In the genomic region with DNA sequence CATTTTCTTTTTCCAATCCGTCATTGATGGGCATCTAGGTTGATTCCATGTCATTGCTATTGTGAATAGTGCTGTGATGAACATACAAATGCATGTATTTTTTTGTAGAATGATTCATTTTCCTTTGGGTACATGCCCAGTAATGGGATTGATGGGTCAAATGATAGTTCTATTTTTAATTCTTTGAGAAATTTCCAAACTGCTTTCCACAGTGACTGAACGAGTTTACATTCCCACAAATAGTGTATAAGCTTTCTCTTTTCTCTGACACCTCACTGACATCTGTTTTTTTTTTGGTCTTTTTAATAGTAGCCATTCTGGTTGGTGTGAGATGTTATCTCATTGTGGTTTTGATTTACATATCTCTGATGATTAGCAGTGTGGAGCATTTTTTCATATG, we compare ENCODE assay signal across 15 cellular contexts.
A peak's percentile ranks its signal among the peaks of the same experiment; 100 is the strongest.
DNase-seq lines count a peak whose midpoint lies in the region; ATAC-seq and TF ChIP-seq lines count a peak whose summit lies in the region.
"Had no signal": no experiment of that assay in that cellular context is flagged by ENCODE, and none has a peak within 500 bp of the region (broad histone marks: within the 10 kb centered on the region; RNA-seq: fewer than 3 reads in every experiment).

No MANE protein-coding gene starts in this region.

- H3K9ac ChIP-seq in mesenchymal stem cell (ENCODE audit: low read length): no peak overlapping the region

- TF ChIP-seq CTCF in endothelial cell (IDR thresholded peaks at IDR 0.05; ENCODE audit: unreplicated experiment): no peak

- H3K36me3 Mint-ChIP-seq in endothelial cell (ENCODE audit: low read depth, unreplicated experiment): no peaks in the 10 kb centered on the region

- H3K36me3 ChIP-seq in ACC112 (ENCODE audit: insufficient read depth, low read length): no peaks in the 10 kb centered on the region
- no peaks in the 10 kb centered on the region for H3K36me3 ChIP-seq in mesenchymal stem cell (ENCODE audit: control insufficient read depth in 1 of 2, insufficient read depth in 2 of 2, low read depth in 1 of 2, low read length in 2 of 2)

- peaks cover 12% of the 10 kb centered on the region for H3K4me1 Mint-ChIP-seq in endothelial cell (ENCODE audit: unreplicated experiment)

- H3K27me3 ChIP-seq in ACC112 (ENCODE audit: insufficient read depth, low read length) (no peaks in the 10 kb centered on the region), mesenchymal stem cell (ENCODE audit: control insufficient read depth in 1 of 2, insufficient read depth in 1 of 2, low read length in 2 of 2) (no peaks in the 10 kb centered on the region)

- H3K9me3 Mint-ChIP-seq in endothelial cell (ENCODE audit: unreplicated experiment): no peaks in the 10 kb centered on the region
- H3K9me3 Mint-ChIP-seq: GM23338 had no signal

- no peaks in the 10 kb centered on the region for H3K79me1 ChIP-seq in mesenchymal stem cell (replicated peaks; ENCODE audit: low read length, poor library complexity, severe bottlenecking)

- H3K23ac ChIP-seq in mesenchymal stem cell (ENCODE audit: low read length in 2 of 2): no peak overlapping the region

- H3K9me3 ChIP-seq in mesenchymal stem cell (ENCODE audit: control insufficient read depth, low read length): no peaks in the 10 kb centered on the region

- H3K4me3 Mint-ChIP-seq in endothelial cell (ENCODE audit: unreplicated experiment): no peak overlapping the region
- H3K4me3 Mint-ChIP-seq: GM23338 had no signal

- H3K4me1 ChIP-seq in ACC112 (ENCODE audit: control insufficient read depth, insufficient read depth, low read length, unreplicated experiment) (peaks cover 34% of the 10 kb centered on the region), mesenchymal stem cell (ENCODE audit: control insufficient read depth, insufficient read depth, low read depth, low read length) (peaks cover 3% of the 10 kb centered on the region)

- no peak for ATAC-seq in GM19452 (IDR thresholded peaks at IDR 0.05; ENCODE audit: unreplicated experiment)
- ATAC-seq: GM23338 had no signal

- no peak overlapping the region for H2BK120ac ChIP-seq in mesenchymal stem cell (ENCODE audit: low read depth, low read length)

- no peak overlapping the region for H4K91ac ChIP-seq in mesenchymal stem cell (ENCODE audit: low read length)

- no peak overlapping the region for H2BK5ac ChIP-seq in mesenchymal stem cell (ENCODE audit: low read depth, low read length, poor library complexity, severe bottlenecking)

- peaks cover 4% of the 10 kb centered on the region for H3K27me3 Mint-ChIP-seq in endothelial cell (ENCODE audit: unreplicated experiment)

- H3K14ac ChIP-seq in mesenchymal stem cell (ENCODE audit: low read length in 2 of 2): no peak overlapping the region

- H2BK15ac ChIP-seq in mesenchymal stem cell (ENCODE audit: low read depth, poor library complexity, severe bottlenecking): no peak overlapping the region

- DNase-seq in M059J (ENCODE audit: low read depth) (peak; percentile 68), dermis microvascular lymphatic vessel endothelial cell (ENCODE audit: low read depth in 2 of 2) (peak; percentile 81 to 88), mesenchymal stem cell (peak; percentile 3), AG20443 (ENCODE audit: low spot score) (no peak), endothelial cell (ENCODE audit: low spot score) (no peak), DMS153 treated with DMSO at 0.1 percent for 48 hours (lab: John Stamatoyannopoulos, UW; ENCODE audit: unreplicated experiment) (no peak)
- DNase-seq: GDM1, NCI-H1048, NCI-H345, NCI-H748 treated with DMSO at 0.1 percent for 48 hours, Right ventricle myocardium superior had no signal

- no peak overlapping the region for H3K4ac ChIP-seq in mesenchymal stem cell (ENCODE audit: low read depth in 1 of 2, low read length in 2 of 2)

- 100% methylated on average over 1 of the region's 2 CpGs for WGBS in mesenchymal stem cell

- no peak overlapping the region for H3K27ac Mint-ChIP-seq in endothelial cell (ENCODE audit: unreplicated experiment)
- H3K27ac Mint-ChIP-seq: GM23338 had no signal

- H2AFZ ChIP-seq in ACC112 (ENCODE audit: low read length, unreplicated experiment) (no peak overlapping the region), mesenchymal stem cell (ENCODE audit: low read depth, low read length) (no peak overlapping the region)
- H2AFZ ChIP-seq: GM23338 had no signal

- no peaks in the 10 kb centered on the region for H3K79me2 ChIP-seq in ACC112 (ENCODE audit: control insufficient read depth, insufficient read depth, low read length, unreplicated experiment)

- H3K27ac ChIP-seq in ACC112 (ENCODE audit: low read depth, low read length) (peak overlapping the region; percentile 79), mesenchymal stem cell (ENCODE audit: low read length, poor library complexity, severe bottlenecking) (no peak overlapping the region)
- H3K27ac ChIP-seq: C4-2B had no signal

- H4K8ac ChIP-seq in mesenchymal stem cell (ENCODE audit: low read length): no peak overlapping the region

- H2AK5ac ChIP-seq in mesenchymal stem cell (ENCODE audit: low read length, severe bottlenecking): no peak overlapping the region

- no peak overlapping the region for H2BK12ac ChIP-seq in mesenchymal stem cell (ENCODE audit: low read length in 2 of 2)

- H3K18ac ChIP-seq in mesenchymal stem cell (ENCODE audit: low read depth in 1 of 2, low read length in 2 of 2): no peak overlapping the region

- H3K4me3 ChIP-seq in ACC112 (ENCODE audit: low read depth, low read length) (no peak overlapping the region), mesenchymal stem cell (ENCODE audit: insufficient read depth in 1 of 2, low read depth in 1 of 2, low read length in 2 of 2) (no peak overlapping the region)
- H3K4me3 ChIP-seq: GM23338 had no signal

- H3K4me2 ChIP-seq in mesenchymal stem cell (ENCODE audit: low read length, poor library complexity, severe bottlenecking): no peak overlapping the region
- H3K4me2 ChIP-seq: GM23338 had no signal

Comparison
In these comparisons a context has a peak if more than half of its experiments do, and no peak if none do; other contexts are left out.
1. DNase-seq: peak in M059J (single experiment), dermis microvascular lymphatic vessel endothelial cell (2 of 2) and mesenchymal stem cell (single experiment); none in AG20443 (single experiment), endothelial cell (single experiment) and DMS153 treated with DMSO at 0.1 percent for 48 hours (single experiment).